24 cellular contexts compared by ENCODE assay signal in genomic region chr4:153501578-153501977, GRCh38. TPM values are rescaled to one million over a fixed set of nuclear protein-coding genes. Genes with fewer than 3 reads are reported as not detected.
DNase-seq lines count a peak whose midpoint lies in the region; ATAC-seq, FAIRE-seq and TF ChIP-seq lines count a peak whose summit lies in the region.
"Had no signal": no experiment of that assay in that cellular context is flagged by ENCODE, and none has a peak within 500 bp of the region (broad histone marks: within the 10 kb centered on the region; RNA-seq: fewer than 3 reads in every experiment).

No MANE protein-coding gene starts in this region.

- no peak overlapping the region for H3K4me3 Mint-ChIP-seq in activated naive CD4-positive, alpha-beta T cell treated with anti-CD3 and anti-CD28 coated beads, Interleukin-2, amount 50 U/mL, for 24 hours
- H3K4me3 Mint-ChIP-seq in stimulated activated naive CD8-positive, alpha-beta T cell treated with anti-CD3 and anti-CD28 coated beads, Interleukin-15, amount 100 ng/mL, for 72 hours, result peak overlapping the region in 1 of 2 donors; percentile 20
- H3K4me3 Mint-ChIP-seq: activated B cell treated with CpG ODN at 0.5 μM for 24 hours; stimulated activated naive B cell treated with anti-CD40 and anti-IgM and Interleukin-4, amounts not matched to agents 10 μg/mL and 1 μg/mL and 100 μg/mL, for 72 hours had no signal

- no peaks in the 10 kb centered on the region; the same call in 1 of the 2 replicates for H4K20me1 ChIP-seq in GM12878 (ENCODE audit: control insufficient read depth, insufficient read depth)

- SMC1A ChIA-PET in GM12878 (lab: Charles Lee; ENCODE audit: uncharacterized antibody, unreplicated experiment), result interaction anchor here (0.8 to 9.9 kb wide), 10 partner anchors 10 to 43 kb away, joined by 3 to 177 read pairs (median 5); no protein-coding TSS in a partner anchor

- no peak overlapping the region for H3K9ac ChIP-seq in GM12878 (ENCODE audit: control insufficient read depth, insufficient read depth, low read length)

- no peak for TF ChIP-seq POLR2A in GM12878 (IDR thresholded peaks at IDR 0.05; ENCODE audit: low read depth, low read length)

- no peak for FAIRE-seq in GM12878 (lab: Jason Lieb, UNC)

- CTCF ChIA-PET in GM12878 (lab: Yijun Ruan, JAX), result interaction anchor here (0.6 to 1.6 kb wide), 5 partner anchors 15 to 44 kb away, joined by 3 to 4 read pairs (median 3); no protein-coding TSS in a partner anchor

- H3K36me3 Mint-ChIP-seq in activated naive CD4-positive, alpha-beta T cell treated with anti-CD3 and anti-CD28 coated beads, Interleukin-2, amount 50 U/mL, for 24 hours, result peaks cover 20% of the 10 kb centered on the region

- H3K27ac ChIP-seq in GM12878 (ENCODE audit: control insufficient read depth, insufficient read depth), result peak overlapping the region; percentile 29; the same call in 1 of the 2 replicates
- H3K27ac ChIP-seq: body of pancreas, epithelial cell of prostate, thoracic aorta, vagina had no signal

- no peak for ATAC-seq in GM12878
- ATAC-seq in stimulated activated naive CD8-positive, alpha-beta T cell treated with anti-CD3 and anti-CD28 coated beads, Interleukin-15, amount 100 ng/mL, for 72 hours, result no peak
- ATAC-seq: body of pancreas; stimulated activated naive B cell treated with anti-CD40 and anti-IgM and Interleukin-4, amounts not matched to agents 10 μg/mL and 1 μg/mL and 100 μg/mL, for 72 hours had no signal

- no peak overlapping the region for H2AFZ ChIP-seq in GM12878 (ENCODE audit: control insufficient read depth, low read depth, low read length)

- no peaks in the 10 kb centered on the region for H3K9me3 ChIP-seq in GM12878 (replicated peaks; ENCODE audit: control insufficient read depth, insufficient read depth, low read length)
- H3K9me3 ChIP-seq: body of pancreas, thoracic aorta, vagina had no signal

- peaks cover 38% of the 10 kb centered on the region for H3K4me1 ChIP-seq in GM12878 (ENCODE audit: control insufficient read depth, insufficient read depth, low read length)

- H3K27me3 Mint-ChIP-seq in activated naive CD4-positive, alpha-beta T cell treated with anti-CD3 and anti-CD28 coated beads, Interleukin-2, amount 50 U/mL, for 24 hours, result no peaks in the 10 kb centered on the region
- no peaks in the 10 kb centered on the region for H3K27me3 Mint-ChIP-seq in stimulated activated naive CD8-positive, alpha-beta T cell treated with anti-CD3 and anti-CD28 coated beads, Interleukin-15, amount 100 ng/mL, for 72 hours
- H3K27me3 Mint-ChIP-seq: activated B cell treated with CpG ODN at 0.5 μM for 24 hours; stimulated activated naive B cell treated with anti-CD40 and anti-IgM and Interleukin-4, amounts not matched to agents 10 μg/mL and 1 μg/mL and 100 μg/mL, for 72 hours had no signal

- in situ Hi-C loops in GM12878 (cut with MboI), result no loop called here
- in situ Hi-C loops in KBM-7 (cut with MboI; ENCODE audit: low pct_unique_long_range_greater_than_20kb, low sequenced_read_pairs), result no loop called here

- RAD21 ChIA-PET in GM12878 (lab: Charles Lee; ENCODE audit: unreplicated experiment), result interaction anchor here (0.7 to 3.7 kb wide), 9 partner anchors 8 to 143 kb away, joined by 3 to 15 read pairs (median 4); no protein-coding TSS in a partner anchor

- no peak overlapping the region for H3K4me3 ChIP-seq in GM12878
- H3K4me3 ChIP-seq in foreskin fibroblast (ENCODE audit: low read depth in 1 of 2, low read length in 2 of 2), result no peak overlapping the region
- H3K4me3 ChIP-seq: body of pancreas, smooth muscle cell, thoracic aorta, vagina had no signal

- TF ChIP-seq RAD21 in GM12878 (IDR thresholded peaks at IDR 0.05; ENCODE audit: insufficient read depth, low read depth, low read length), result no peak

- peaks cover 93% of the 10 kb centered on the region for H3K79me2 ChIP-seq in GM12878 (ENCODE audit: control insufficient read depth, insufficient read depth, low read length)

- peaks cover 6% of the 10 kb centered on the region for H3K9me3 Mint-ChIP-seq in activated naive CD4-positive, alpha-beta T cell treated with anti-CD3 and anti-CD28 coated beads, Interleukin-2, amount 50 U/mL, for 24 hours
- H3K9me3 Mint-ChIP-seq in stimulated activated naive CD8-positive, alpha-beta T cell treated with anti-CD3 and anti-CD28 coated beads, Interleukin-15, amount 100 ng/mL, for 72 hours, result peaks cover 0 to 6% of the 10 kb centered on the region in 2 donors
- H3K9me3 Mint-ChIP-seq: activated B cell treated with CpG ODN at 0.5 μM for 24 hours had no signal

- no TSS peak for BruUV-seq in GM12878 (replicated peaks; lab: Mats Ljungman, UMichigan)

- no peak for TF ChIP-seq EP300 in GM12878 (IDR thresholded peaks at IDR 0.05; ENCODE audit: borderline replicate concordance in 1 of 2, control insufficient read depth in 1 of 2, low read depth in 2 of 2, low read length in 2 of 2)

- H3K4me1 Mint-ChIP-seq in activated naive CD4-positive, alpha-beta T cell treated with anti-CD3 and anti-CD28 coated beads, Interleukin-2, amount 50 U/mL, for 24 hours, result peaks cover 89% of the 10 kb centered on the region
- H3K4me1 Mint-ChIP-seq in stimulated activated naive CD8-positive, alpha-beta T cell treated with anti-CD3 and anti-CD28 coated beads, Interleukin-15, amount 100 ng/mL, for 72 hours, result peaks cover 92% of the 10 kb centered on the region

- H3K27ac Mint-ChIP-seq in activated naive CD4-positive, alpha-beta T cell treated with anti-CD3 and anti-CD28 coated beads, Interleukin-2, amount 50 U/mL, for 24 hours, result peak overlapping the region; percentile 89
- peak overlapping the region; percentile 48 to 80 for H3K27ac Mint-ChIP-seq in stimulated activated naive CD8-positive, alpha-beta T cell treated with anti-CD3 and anti-CD28 coated beads, Interleukin-15, amount 100 ng/mL, for 72 hours
- H3K27ac Mint-ChIP-seq: activated B cell treated with CpG ODN at 0.5 μM for 24 hours; stimulated activated naive B cell treated with anti-CD40 and anti-IgM and Interleukin-4, amounts not matched to agents 10 μg/mL and 1 μg/mL and 100 μg/mL, for 72 hours had no signal

- DNase-seq in activated naive CD4-positive, alpha-beta T cell treated with Interleukin-2 at 50 U/mL for 16 hours, result no peak
- peak; percentile 43 for DNase-seq in OCI-M1 (lab: John Stamatoyannopoulos, UW)
- no peak for DNase-seq in GM12878 (ENCODE audit: low read depth, low spot score)
- DNase-seq in stimulated activated naive CD8-positive, alpha-beta T cell treated with anti-CD3 and anti-CD28 coated beads, Interleukin-15, amount 100 ng/mL, for 72 hours, result no peak
- DNase-seq in KBM-7, result no peak
- no peak for DNase-seq in NCI-H1436 (lab: John Stamatoyannopoulos, UW)
- no peak for DNase-seq in foreskin fibroblast
- DNase-seq: activated B cell treated with CpG ODN at 0.5 μM for 24 hours; body of pancreas; C1 segment of cervical spinal cord; cerebellar nuclear complex; head of caudate nucleus; mammary epithelial cell; NCI-H1105; NCI-H2029; NCI-H226; NCI-H774; stimulated activated CD4-positive, alpha-beta T cell treated with anti-CD3 and anti-CD28 coated beads, Interleukin-4, amount 100 ng/mL, for 1 hour; stimulated activated naive B cell treated with anti-CD40 and anti-IgM and Interleukin-4, amounts not matched to agents 10 μg/mL and 1 μg/mL and 100 μg/mL, for 72 hours had no signal

- H3K4me2 ChIP-seq in GM12878 (ENCODE audit: control insufficient read depth, insufficient read depth), result peak overlapping the region; percentile 46; the same call in 1 of the 2 replicates
- H3K4me2 ChIP-seq: smooth muscle cell had no signal

- H3K27me3 ChIP-seq in GM12878 (replicated peaks in 1 of 2; ENCODE audit: control insufficient read depth in 2 of 2, insufficient read depth in 2 of 2, low read length in 1 of 2), result no peaks in the 10 kb centered on the region
- H3K27me3 ChIP-seq: body of pancreas, vagina had no signal

- POLR2A ChIA-PET in GM12878 (lab: Charles Lee), result interaction anchor here (0.7 to 18.1 kb wide), 5 partner anchors 9 to 80 kb away, joined by 3 to 322 read pairs (median 5); no protein-coding TSS in a partner anchor

- WGBS in GM12878 (ENCODE audit: insufficient coverage, insufficient replicate concordance, low lambda C conversion rate, missing lambda C conversion rate), result 100% methylated on average over 1 of the region's 1 CpG

- H3K36me3 ChIP-seq in GM12878 (ENCODE audit: control insufficient read depth in 2 of 2, insufficient read depth in 2 of 2, low read length in 1 of 2), result peaks cover 7 to 26% of the 10 kb centered on the region in 2 experiments; a peak in 3 of 4 replicates
- H3K36me3 ChIP-seq: thoracic aorta, vagina had no signal

- TF ChIP-seq CTCF in GM12878 (IDR thresholded peaks at IDR 0.05 in 2 of 3, conservative IDR thresholded peaks at IDR 0.05 in 1 of 3; ENCODE audit: control insufficient read depth in 2 of 3, extremely low read depth in 1 of 3, insufficient read depth in 1 of 3, low read depth in 3 of 3, low read length in 3 of 3), result no peak
- no peak for TF ChIP-seq CTCF in foreskin fibroblast (IDR thresholded peaks at IDR 0.05; ENCODE audit: low read depth, low read length)

- intact Hi-C loops in GM12878 (cut with micrococcal nuclease; ENCODE audit: unreplicated experiment), result no loop called here

TF ChIP-seq in GM12878, 131 proteins besides CTCF, POLR2A, EP300 and RAD21 (continues in another document):
- no peak for TF ChIP-seq SRF (IDR thresholded peaks at IDR 0.05; ENCODE audit: low read depth in 2 of 2, low read length in 2 of 2)

RNA-seq across cellular contexts. Expression of gene TMEM131L, which starts 35.4 kb away (rescaled TPM):
- total RNA-seq in GM12878 (2013; cell fraction: nucleolus; rRNA removed), result 766 and 777 TPM in 2 replicates
- 77.0 and 90.4 TPM in 2 replicates for total RNA-seq in GM12878 (2014; rRNA removed)
- 64.0 and 66.4 TPM in 2 replicates for total RNA-seq in GM12878 (2014; rRNA removed; fragmentation: Illumina TruSeq; extraction: Trizol)
- 77.8 and 85.2 TPM in 2 replicates for total RNA-seq in GM12878 (2021)
- 39.6 TPM for polyA plus RNA-seq in GM12878 (2011; ENCODE audit: low read depth)
- polyA plus RNA-seq in GM12878 (2011; rRNA removed), result 90.9 and 101 TPM in 2 replicates
- polyA plus RNA-seq in GM12878 (2011; cell fraction: cytosol; rRNA removed), result 65.6 and 84.8 TPM in 2 replicates
- 169 and 183 TPM in 2 replicates for polyA plus RNA-seq in GM12878 (2011; cell fraction: nucleus; rRNA removed)
- polyA plus RNA-seq in GM12878 (2012), result 45.1 and 70.5 TPM in 2 replicates
- 74.3 and 94.5 TPM in 2 replicates for polyA plus RNA-seq in GM12878 (2014; fragmentation: Illumina TruSeq; extraction: Trizol)
- 1 to 10 TPM; 8.5 to 9.5 TPM for polyA plus RNA-seq in GM12878 (2014; fragmentation: Nextera tagmentation; extraction: Ambion mirVana)
- 47.1 and 47.5 TPM in 2 replicates for polyA plus RNA-seq in GM12878 (2014; rRNA removed)
- polyA plus RNA-seq in GM12878 (2016; fragmentation: Nextera tagmentation; extraction: Ambion mirVana), result 10 to 100 TPM; 74.5 TPM
- polyA minus RNA-seq in GM12878 (2011; rRNA and poly(A)+ RNA removed), result 177 and 187 TPM in 2 replicates
- polyA minus RNA-seq in GM12878 (2011; cell fraction: cytosol; rRNA and poly(A)+ RNA removed), result 53.1 and 74.4 TPM in 2 replicates
- polyA minus RNA-seq in GM12878 (2011; cell fraction: nucleus; rRNA and poly(A)+ RNA removed), result 194 and 231 TPM in 2 replicates
